28 cellular contexts compared by ENCODE assay signal in genomic region chr10:78415111-78415510, GRCh38.
"Had no signal": no experiment of that assay in that cellular context is flagged by ENCODE, and none has a peak within 500 bp of the region (broad histone marks: within the 10 kb centered on the region; RNA-seq: fewer than 3 reads in every experiment).

No MANE protein-coding gene starts in this region.

- H3K36me3 Mint-ChIP-seq: activated naive CD8-positive, alpha-beta T cell treated with anti-CD3 and anti-CD28 coated beads for 36 hours had no signal

- ATAC-seq: activated CD8-positive, alpha-beta T cell treated with anti-CD3 and anti-CD28 coated beads for 36 hours; activated T-cell treated with anti-CD3 and anti-CD28 coated beads, Interleukin-2, amount 50 U/mL, for 72 hours; activated T-helper 17 cell treated with anti-CD3 and anti-CD28 coated beads, Interleukin-2, amount 50 U/mL, for 72 hours; Panc1 had no signal

- H3K27me3 Mint-ChIP-seq: activated CD4-positive, alpha-beta T cell treated with anti-CD3 and anti-CD28 coated beads, Interleukin-2, amount 10 ng/mL, durations not matched to agents 24 days and 14 days; activated naive CD8-positive, alpha-beta T cell treated with anti-CD3 and anti-CD28 coated beads for 36 hours; activated T-helper 17 cell treated with anti-CD3 and anti-CD28 coated beads, Interleukin-2, amount 50 U/mL, for 72 hours had no signal

- H3K27ac ChIP-seq: brain microvascular endothelial cell, cardiac muscle cell, SJSA1 had no signal

- H3K4me3 ChIP-seq: cardiac muscle cell, SJSA1 had no signal

- H3K4me2 ChIP-seq: SK-N-SH had no signal

- H3K4me3 Mint-ChIP-seq: activated CD4-positive, alpha-beta T cell treated with anti-CD3 and anti-CD28 coated beads, Interleukin-2, amount 10 ng/mL, durations not matched to agents 24 days and 14 days; activated CD8-positive, alpha-beta T cell treated with anti-CD3 and anti-CD28 coated beads for 36 hours; activated naive CD8-positive, alpha-beta T cell treated with anti-CD3 and anti-CD28 coated beads for 36 hours; activated T-cell treated with anti-CD3 and anti-CD28 coated beads, Interleukin-2, amount 50 U/mL, for 72 hours; activated T-helper 17 cell treated with anti-CD3 and anti-CD28 coated beads, Interleukin-2, amount 50 U/mL, for 72 hours; T-helper 1 cell treated with Interleukin-12 subunit alpha and Interleukin-12 subunit beta and Interleukin-4 antibody, amounts not matched to agents 30 μg/mL and 1 μg/mL, for 36 hours; T-helper 2 cell treated with Interferon-gamma antibody and Interleukin-4, amounts not matched to agents 5 μg/mL and 100 μg/mL, for 36 hours had no signal

- H3K36me3 ChIP-seq: brain microvascular endothelial cell, cardiac muscle cell, SJSA1 had no signal

- H3K27ac Mint-ChIP-seq: activated CD4-positive, alpha-beta T cell treated with anti-CD3 and anti-CD28 coated beads, Interleukin-2, amount 10 ng/mL, durations not matched to agents 24 days and 14 days; activated CD8-positive, alpha-beta T cell treated with anti-CD3 and anti-CD28 coated beads for 36 hours; activated naive CD8-positive, alpha-beta T cell treated with anti-CD3 and anti-CD28 coated beads for 36 hours; activated T-cell treated with anti-CD3 and anti-CD28 coated beads, Interleukin-2, amount 50 U/mL, for 72 hours; activated T-helper 17 cell treated with anti-CD3 and anti-CD28 coated beads, Interleukin-2, amount 50 U/mL, for 72 hours; T-helper 1 cell treated with Interleukin-12 subunit alpha and Interleukin-12 subunit beta and Interleukin-4 antibody, amounts not matched to agents 30 μg/mL and 1 μg/mL, for 36 hours; T-helper 2 cell treated with Interferon-gamma antibody and Interleukin-4, amounts not matched to agents 5 μg/mL and 100 μg/mL, for 36 hours had no signal

- H3K4me1 Mint-ChIP-seq: activated CD4-positive, alpha-beta T cell treated with anti-CD3 and anti-CD28 coated beads, Interleukin-2, amount 10 ng/mL, durations not matched to agents 24 days and 14 days; activated naive CD8-positive, alpha-beta T cell treated with anti-CD3 and anti-CD28 coated beads for 36 hours; activated T-helper 17 cell treated with anti-CD3 and anti-CD28 coated beads, Interleukin-2, amount 50 U/mL, for 72 hours had no signal

- H3K9me3 Mint-ChIP-seq: activated CD4-positive, alpha-beta T cell treated with anti-CD3 and anti-CD28 coated beads, Interleukin-2, amount 10 ng/mL, durations not matched to agents 24 days and 14 days; activated CD8-positive, alpha-beta T cell treated with anti-CD3 and anti-CD28 coated beads for 36 hours; activated naive CD8-positive, alpha-beta T cell treated with anti-CD3 and anti-CD28 coated beads for 36 hours; activated T-cell treated with anti-CD3 and anti-CD28 coated beads, Interleukin-2, amount 50 U/mL, for 72 hours; activated T-helper 17 cell treated with anti-CD3 and anti-CD28 coated beads, Interleukin-2, amount 50 U/mL, for 72 hours; T-helper 1 cell treated with Interleukin-12 subunit alpha and Interleukin-12 subunit beta and Interleukin-4 antibody, amounts not matched to agents 30 μg/mL and 1 μg/mL, for 36 hours; T-helper 2 cell treated with Interferon-gamma antibody and Interleukin-4, amounts not matched to agents 5 μg/mL and 100 μg/mL, for 36 hours had no signal

- H3K9ac ChIP-seq: SK-N-SH had no signal

- FAIRE-seq: TTC549 had no signal

- H3K27me3 ChIP-seq: brain microvascular endothelial cell, cardiac muscle cell, SJSA1 had no signal

- H3K9me3 ChIP-seq: SJSA1, SK-N-SH had no signal

- DNase-seq: activated CD4-positive, alpha-beta T cell treated with anti-CD3 and anti-CD28 coated beads, Interleukin-2, amount 10 ng/mL, durations not matched to agents 24 days and 14 days; activated CD4-positive, alpha-beta T cell treated with anti-CD3 and anti-CD28 coated beads, Interleukin-2, amount 50 U/mL, for 4 hours; activated CD8-positive, alpha-beta T cell treated with anti-CD3 and anti-CD28 coated beads for 36 hours; activated effector memory CD4-positive, alpha-beta T cell treated with anti-CD3 and anti-CD28 coated beads, Interleukin-2, amount 50 U/mL, for 16 hours; activated naive CD4-positive, alpha-beta T cell; activated naive CD4-positive, alpha-beta T cell treated with anti-CD3 and anti-CD28 coated beads, Interleukin-2, amount 50 U/mL, for 16 hours; activated naive CD8-positive, alpha-beta T cell treated with anti-CD3 and anti-CD28 coated beads for 36 hours; activated T-cell treated with anti-CD3 and anti-CD28 coated beads, Interleukin-2, amount 50 U/mL, for 1 hour; activated T-cell treated with anti-CD3 and anti-CD28 coated beads, Interleukin-2, amount 50 U/mL, for 72 hours; amniotic stem cell; brain microvascular endothelial cell; Karpas-422; KBM-7; NCI-H1105; NCI-H1436; NCI-H1694; NCI-H1930; NCI-H2081 treated with DMSO at 0.1 percent for 48 hours; NCI-H226; SHP77 treated with DMSO at 0.1 percent for 48 hours; SK-N-SH had no signal
